Comparison of ENCODE assay signal across 8 cellular contexts in the genomic region with DNA sequence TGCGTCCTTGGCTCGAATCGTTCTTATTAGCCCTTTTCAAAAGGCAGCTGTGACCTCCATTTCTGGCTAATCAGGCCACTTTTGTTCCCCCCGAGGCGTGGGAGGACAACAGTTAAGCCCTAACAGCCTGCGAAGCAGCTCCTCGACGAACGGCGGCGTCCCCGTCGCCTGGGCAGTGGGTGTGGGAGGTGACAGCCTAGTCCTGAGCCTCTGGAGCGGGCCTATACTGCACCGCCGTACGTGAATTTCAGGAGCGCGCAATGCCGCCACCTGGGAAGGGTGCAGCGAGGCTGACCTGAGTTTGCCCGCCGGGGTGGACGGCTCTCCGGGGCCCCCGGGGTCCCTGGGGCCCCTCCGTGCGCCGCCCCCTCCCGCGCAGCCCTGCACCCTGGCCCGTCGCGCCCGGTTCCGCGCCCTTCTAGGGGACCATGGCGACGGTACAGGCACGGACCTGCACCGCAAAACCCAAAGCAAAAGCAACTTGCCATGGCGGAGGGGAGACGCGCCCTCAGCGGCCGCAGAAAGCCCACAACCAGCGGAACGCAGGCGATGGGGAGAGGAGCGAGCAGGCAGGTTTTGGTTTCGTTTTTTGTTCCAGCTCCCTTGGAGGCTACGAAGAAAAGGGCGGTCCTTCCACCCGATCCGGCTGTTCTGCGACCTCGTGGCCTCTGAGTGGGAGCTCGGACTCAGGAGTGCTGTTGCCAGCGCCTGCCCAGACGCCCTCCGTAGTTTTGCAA. TPM values are rescaled to one million over a fixed set of nuclear protein-coding genes. Genes with fewer than 3 reads are reported as not detected.
DNase-seq lines count a peak whose midpoint lies in the region; ATAC-seq, FAIRE-seq and TF ChIP-seq lines count a peak whose summit lies in the region.

A gene (minus strand): TSS at position 624 of the 737 bp plus-strand sequence. CDS start 136 bp downstream, at position 488.

- POLR2A ChIA-PET in CD8-positive, alpha-beta T cell (lab: Charles Lee) = interaction anchor here (0.6 to 3.2 kb wide), 9 partner anchors 12 to 1674 kb away, joined by 3 to 52 read pairs (median 5); a partner anchor contains a TSS
- POLR2A ChIA-PET in endothelial cell of umbilical vein (lab: Charles Lee) = no interaction called here

- no peaks in the 10 kb centered on the region for H3K9me3 ChIP-seq in CD8-positive, alpha-beta T cell (ENCODE audit: low read length)
- no peaks in the 10 kb centered on the region for H3K9me3 ChIP-seq in endothelial cell of umbilical vein (replicated peaks; ENCODE audit: control insufficient read depth, insufficient read depth, low read length)

- H3K36me3 Mint-ChIP-seq in CD8-positive, alpha-beta T cell = peaks cover 16% of the 10 kb centered on the region

- CTCF ChIA-PET in CD8-positive, alpha-beta T cell (lab: Charles Lee) = interaction anchor here (1.4 kb wide), 2 partner anchors 28 to 176 kb away, joined by 3 read pairs; a partner anchor contains a TSS
- CTCF ChIA-PET in endothelial cell of umbilical vein (lab: Charles Lee) = interaction anchor here (0.5 to 3.4 kb wide), 6 partner anchors 22 to 210 kb away, joined by 3 to 17 read pairs (median 6); a partner anchor contains a TSS

- peak within 1 kb of the TSS; percentile 90 for H3K4me3 Mint-ChIP-seq in CD8-positive, alpha-beta T cell

- TF ChIP-seq POLR2A in endothelial cell of umbilical vein (IDR thresholded peaks at IDR 0.05; ENCODE audit: low read depth, low read length) = peak; percentile 51

- peak within 1 kb of the TSS; percentile 98 for H3K27ac Mint-ChIP-seq in CD8-positive, alpha-beta T cell

- FAIRE-seq in endothelial cell of umbilical vein (lab: Jason Lieb, UNC) = peak; percentile 91

- H3K27me3 ChIP-seq in CD8-positive, alpha-beta T cell (ENCODE audit: insufficient read depth, low read length) = no peaks in the 10 kb centered on the region
- no peaks in the 10 kb centered on the region for H3K27me3 ChIP-seq in endothelial cell of umbilical vein (ENCODE audit: control insufficient read depth in 2 of 2, insufficient read depth in 2 of 2, low read length in 2 of 2)

- peak within 1 kb of the TSS; percentile 96 for H3K4me2 ChIP-seq in endothelial cell of umbilical vein (ENCODE audit: insufficient read depth, low read length)

- TF ChIP-seq CTCF in CD8-positive, alpha-beta T cell (IDR thresholded peaks at IDR 0.05) = no peak
- TF ChIP-seq CTCF in endothelial cell of umbilical vein (IDR thresholded peaks at IDR 0.05; ENCODE audit: extremely low read depth in 1 of 2, insufficient read depth in 1 of 2, low read depth in 1 of 2, low read length in 2 of 2) = no peak

- BruUV-seq in endothelial cell of umbilical vein (replicated peaks; lab: Mats Ljungman, UMichigan) = no TSS peak

- H3K27me3 Mint-ChIP-seq in CD8-positive, alpha-beta T cell (ENCODE audit: low read depth) = no peaks in the 10 kb centered on the region

- H3K4me1 ChIP-seq in CD8-positive, alpha-beta T cell (ENCODE audit: insufficient read depth, low read length) = peaks cover 5% of the 10 kb centered on the region
- peaks cover 9% of the 10 kb centered on the region for H3K4me1 ChIP-seq in endothelial cell of umbilical vein (ENCODE audit: control insufficient read depth, extremely low read depth, insufficient read depth, low read length)

- peak within 1 kb of the TSS; percentile 68 for H3K4me3 ChIP-seq in CD8-positive, alpha-beta T cell (ENCODE audit: low read depth, low read length)
- H3K4me3 ChIP-seq in endothelial cell of umbilical vein (replicated peaks in 1 of 3; ENCODE audit: insufficient read depth in 1 of 3, low read depth in 1 of 3, low read length in 3 of 3) = peak within 1 kb of the TSS; percentile 48 to 88 (median 82)

- peaks cover 38% of the 10 kb centered on the region for H3K4me1 Mint-ChIP-seq in CD8-positive, alpha-beta T cell (ENCODE audit: low read depth)

- H3K9me1 ChIP-seq in endothelial cell of umbilical vein (replicated peaks; ENCODE audit: control insufficient read depth, extremely low read depth, insufficient read depth, low read length) = no peaks in the 10 kb centered on the region

- dilution Hi-C loops in endothelial cell of umbilical vein (cut with MboI; ENCODE audit: extremely low pct_ligation_motif_present, low sequenced_read_pairs) = no loop called here

- peak within 1 kb of the TSS; percentile 96 for H3K27ac ChIP-seq in CD8-positive, alpha-beta T cell (ENCODE audit: low read depth, low read length)
- H3K27ac ChIP-seq in endothelial cell of umbilical vein (ENCODE audit: insufficient read depth, low read depth, low read length) = peak within 1 kb of the TSS; percentile 91

- no peaks in the 10 kb centered on the region for H3K79me2 ChIP-seq in endothelial cell of umbilical vein (ENCODE audit: control insufficient read depth, insufficient read depth, low read length)

- no peaks in the 10 kb centered on the region for H3K9me3 Mint-ChIP-seq in CD8-positive, alpha-beta T cell

- DNase-seq in CD8-positive, alpha-beta T cell = peak; percentile 60 to 87 (median 78)
- peak; percentile 83 for DNase-seq in HK-2 (ENCODE audit: unreplicated experiment)
- peak; percentile 78 for DNase-seq in NK-92 treated with Interleukin-12 subunit alpha and Interleukin-12 subunit beta, amount 100 ng/mL, for 24 hours (lab: John Stamatoyannopoulos, UW)
- peak; percentile 75 for DNase-seq in activated CD8-positive, alpha-beta memory T cell treated with anti-CD3 and anti-CD28 coated beads, Interleukin-2, amount 50 U/mL, for 4 hours
- DNase-seq in endothelial cell of umbilical vein (ENCODE audit: low read depth, low spot score) = peak; percentile 91
- DNase-seq in midbrain (lab: John Stamatoyannopoulos, UW) = peak; percentile 56
- DNase-seq in stimulated activated CD8-positive, alpha-beta memory T cell treated with anti-CD3 and anti-CD28 coated beads, Interleukin-15, amount 100 ng/mL, for 48 hours (ENCODE audit: low read depth in 2 of 2) = peak; percentile 74 to 76

- no peaks in the 10 kb centered on the region for H4K20me1 ChIP-seq in endothelial cell of umbilical vein (replicated peaks; ENCODE audit: control insufficient read depth, extremely low read depth, insufficient read depth, low read length)

- H3K9ac ChIP-seq in endothelial cell of umbilical vein (replicated peaks; ENCODE audit: extremely low read depth, insufficient read depth, low read length) = peak within 1 kb of the TSS; percentile 92

- ATAC-seq in CD8-positive, alpha-beta T cell = peak; percentile 87
- ATAC-seq in GM19455 (IDR thresholded peaks at IDR 0.05; ENCODE audit: unreplicated experiment) = peak; percentile 94

- H2AFZ ChIP-seq in endothelial cell of umbilical vein (ENCODE audit: low read depth, low read length) = peak within 1 kb of the TSS; percentile 94

- no peaks in the 10 kb centered on the region for H3K36me3 ChIP-seq in CD8-positive, alpha-beta T cell (ENCODE audit: insufficient read depth, low read length)
- no peaks in the 10 kb centered on the region for H3K36me3 ChIP-seq in endothelial cell of umbilical vein (ENCODE audit: control insufficient read depth in 2 of 2, extremely low read depth in 1 of 2, insufficient read depth in 2 of 2, low read length in 2 of 2)

- intact Hi-C loops in CD8-positive, alpha-beta T cell (cut with DNase I, micrococcal nuclease) = loop anchor here (1.0 to 10.0 kb wide), 7 partner anchors 27 to 1675 kb away; a partner anchor contains a TSS
- intact Hi-C loops in endothelial cell of umbilical vein (cut with micrococcal nuclease) = loop anchor here (1.0 to 5.0 kb wide), 5 partner anchors 28 to 1456 kb away; a partner anchor contains a TSS

TF ChIP-seq in endothelial cell of umbilical vein, 7 proteins besides CTCF, POLR2A, EP300 and RAD21:
- TF ChIP-seq, protein P1, sequence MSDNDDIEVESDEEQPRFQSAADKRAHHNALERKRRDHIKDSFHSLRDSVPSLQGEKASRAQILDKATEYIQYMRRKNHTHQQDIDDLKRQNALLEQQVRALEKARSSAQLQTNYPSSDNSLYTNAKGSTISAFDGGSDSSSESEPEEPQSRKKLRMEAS (IDR thresholded peaks at IDR 0.05; ENCODE audit: insufficient read depth, insufficient read length) = peak; percentile 74
- peak; percentile 60 for TF ChIP-seq POLR2AphosphoS5 (IDR thresholded peaks at IDR 0.05; ENCODE audit: insufficient read depth, low read depth, low read length)
- no peak for TF ChIP-seq FOS (IDR thresholded peaks at IDR 0.05; ENCODE audit: borderline replicate concordance, insufficient read depth, low read length)
- TF ChIP-seq EZH2 (IDR thresholded peaks at IDR 0.05; ENCODE audit: borderline replicate concordance, low read depth, low read length, severe bottlenecking) = no peak

RNA-seq across cellular contexts. Expression of the gene that starts here (rescaled TPM):
- 10 to 100 TPM; 12.1 to 12.4 TPM for total RNA-seq in CD8-positive, alpha-beta T cell
- 6.4 and 6.5 TPM in 2 replicates for total RNA-seq in endothelial cell of umbilical vein
- polyA plus RNA-seq in endothelial cell of umbilical vein = 2.6 and 3.7 TPM in 2 replicates
- 3.7 and 4.4 TPM in 2 replicates for polyA plus RNA-seq in endothelial cell of umbilical vein (2011; cell fraction: cytosol; rRNA removed)
- polyA plus RNA-seq in endothelial cell of umbilical vein (2011; cell fraction: nucleus; rRNA removed) = 3.7 and 4.3 TPM in 2 replicates
- 4.6 and 6.5 TPM in 2 replicates for polyA plus RNA-seq in endothelial cell of umbilical vein (2012)
- polyA minus RNA-seq in endothelial cell of umbilical vein = 3.3 and 3.8 TPM in 2 replicates
- 0.41 TPM for polyA minus RNA-seq in endothelial cell of umbilical vein (2011; cell fraction: cytosol; rRNA and poly(A)+ RNA removed)
- 4.4 and 4.6 TPM in 2 replicates for polyA minus RNA-seq in endothelial cell of umbilical vein (2011; cell fraction: nucleus; rRNA and poly(A)+ RNA removed)

Comparison
In these comparisons a context has a peak if more than half of its experiments do, and no peak if none do; other contexts are left out.
1. Peak in every context shown above with its lines: DNase-seq, ATAC-seq, H3K4me3 ChIP-seq and H3K27ac ChIP-seq.